Comparison of ENCODE assay signal across 8 cellular contexts in the genomic region with DNA sequence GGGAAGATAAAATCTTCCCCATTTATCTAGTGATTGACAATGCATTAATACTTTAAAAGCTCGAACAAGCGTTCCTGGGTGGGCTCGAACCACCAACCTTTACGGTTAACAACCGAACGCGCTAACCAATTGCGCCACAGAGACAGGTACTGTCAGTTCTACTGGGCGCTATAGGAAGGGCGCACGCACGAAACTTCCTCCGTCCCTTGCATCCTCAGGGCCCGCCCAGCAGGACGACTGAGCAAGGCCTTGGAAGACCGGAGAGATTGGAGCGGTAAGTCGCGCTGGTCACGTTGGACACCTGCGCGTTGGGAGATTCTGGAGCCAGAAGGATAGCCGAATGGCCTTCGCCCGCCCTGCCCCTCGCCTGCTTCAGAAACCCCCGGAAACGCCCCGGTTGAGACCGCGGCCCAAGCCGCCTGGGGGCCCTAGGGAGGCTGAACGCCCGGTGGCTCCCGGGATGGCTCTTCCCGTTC. TPM values are rescaled to one million over a fixed set of nuclear protein-coding genes. Genes with fewer than 3 reads are reported as not detected.
DNase-seq lines count a peak whose midpoint lies in the region; ATAC-seq and TF ChIP-seq lines count a peak whose summit lies in the region.
"Not testable (repeated sequence)": the region's sequence is repeated elsewhere in the genome, so short reads cannot be mapped to it uniquely, and the experiment has no call there.

No MANE protein-coding gene starts in this region.

- peak overlapping the region; percentile 76 to 87 (median 81) for H3K4me3 Mint-ChIP-seq in T-cell
- H3K4me3 Mint-ChIP-seq in activated T-cell treated with anti-CD3 and anti-CD28 coated beads, Interleukin-2, amount 50 U/mL, for 72 hours, result peak overlapping the region; percentile 79 to 81
- H3K4me3 Mint-ChIP-seq in dendritic cell treated with granulocyte-macrophage colony-stimulating factor and Interleukin-4, amounts not matched to agents 40 ng/mL and 50 ng/mL, for 4 days, result peak overlapping the region; percentile 70
- peak overlapping the region; percentile 76 to 91 (median 81) for H3K4me3 Mint-ChIP-seq in nephron

- H3K4me3 ChIP-seq in GM23248 (peak overlapping the region; percentile 44), right cardiac atrium (ENCODE audit: low read length) (peak overlapping the region; percentile 7)

- not testable (repeated sequence) for TF ChIP-seq CTCF in nephron (IDR thresholded peaks at IDR 0.05; ENCODE audit: unreplicated experiment in 3 of 3)

- H3K4me1 Mint-ChIP-seq in T-cell, result peaks cover 0 to 18% (median 11%) of the 10 kb centered on the region in 3 donors
- H3K4me1 Mint-ChIP-seq in activated T-cell treated with anti-CD3 and anti-CD28 coated beads, Interleukin-2, amount 50 U/mL, for 72 hours (ENCODE audit: low read depth); dendritic cell treated with granulocyte-macrophage colony-stimulating factor and Interleukin-4, amounts not matched to agents 40 ng/mL and 50 ng/mL, for 4 days (ENCODE audit: low read depth); nephron: not testable (repeated sequence)

- POLR2A ChIA-PET in T-cell (lab: Charles Lee), result not testable (repeated sequence)

- not testable (repeated sequence) for ATAC-seq in T-cell (replicated peaks in 1 of 4); activated T-cell treated with anti-CD3 and anti-CD28 coated beads, Interleukin-2, amount 50 U/mL, for 72 hours (replicated peaks in 1 of 2); right cardiac atrium

- 9 to 14% methylated on average over 19 to 23 of the region's 36 CpGs for WGBS in GM23248 (ENCODE audit: low coverage in 1 of 2, low lambda C conversion rate in 2 of 2, missing lambda C conversion rate in 2 of 2), 2 experiments
- 2% methylated on average over 32 of the region's 36 CpGs for WGBS in right cardiac atrium

- not testable (repeated sequence) for H3K9me2 ChIP-seq in GM23248 (ENCODE audit: insufficient read depth)

- CTCF ChIA-PET in T-cell (lab: Charles Lee), result not testable (repeated sequence)

- H3K79me2 ChIP-seq in GM23248 (ENCODE audit: insufficient read depth), result not testable (repeated sequence)

- H3K9ac ChIP-seq in GM23248, result peak overlapping the region; percentile 25; the same call in 1 of the 2 replicates

- not testable (repeated sequence) for H3K9me3 ChIP-seq in GM23248 (ENCODE audit: low read depth); right cardiac atrium (ENCODE audit: control insufficient read depth, low read length)

- not testable (repeated sequence) for H3K9me3 Mint-ChIP-seq in T-cell; activated T-cell treated with anti-CD3 and anti-CD28 coated beads, Interleukin-2, amount 50 U/mL, for 72 hours; dendritic cell treated with granulocyte-macrophage colony-stimulating factor and Interleukin-4, amounts not matched to agents 40 ng/mL and 50 ng/mL, for 4 days; nephron

- DNase-seq in GM23248 (peak; percentile 37), T-cell (peak in 33 of 34 experiments; percentile 8 to 74 (median 46)), right cardiac atrium (peak; percentile 22 to 69 (median 52)), ureter (ENCODE audit: low spot score) (peak; percentile 46)
- peak; percentile 66 to 74 for DNase-seq in activated T-cell treated with anti-CD3 and anti-CD28 coated beads, Interleukin-2, amount 50 U/mL, for 72 hours
- peak; percentile 64 to 65 for DNase-seq in stimulated activated CD4-positive, alpha-beta T cell treated with anti-CD3 and anti-CD28 coated beads, Interleukin-2, amount 100 ng/mL, for 48 hours

- peak overlapping the region; percentile 88 to 91 for H3K27ac Mint-ChIP-seq in T-cell
- peak overlapping the region; percentile 97 for H3K27ac Mint-ChIP-seq in activated T-cell treated with anti-CD3 and anti-CD28 coated beads, Interleukin-2, amount 50 U/mL, for 72 hours
- H3K27ac Mint-ChIP-seq in dendritic cell treated with granulocyte-macrophage colony-stimulating factor and Interleukin-4, amounts not matched to agents 40 ng/mL and 50 ng/mL, for 4 days, result peak overlapping the region; percentile 74
- peak overlapping the region in 1 of 3 experiments; percentile 49 for H3K27ac Mint-ChIP-seq in nephron

- intact Hi-C loops in dendritic cell treated with granulocyte-macrophage colony-stimulating factor and Interleukin-4, amounts not matched to agents 40 ng/mL and 50 ng/mL, for 4 days (cut with micrococcal nuclease); right cardiac atrium (cut with DNase I): not testable (repeated sequence)

- in situ Hi-C loops in GM23248 (cut with MboI), result not testable (repeated sequence)

- not testable (repeated sequence) for H3K36me3 Mint-ChIP-seq in T-cell; activated T-cell treated with anti-CD3 and anti-CD28 coated beads, Interleukin-2, amount 50 U/mL, for 72 hours (ENCODE audit: insufficient read depth in 2 of 2)
- peaks cover 16% of the 10 kb centered on the region for H3K36me3 Mint-ChIP-seq in dendritic cell treated with granulocyte-macrophage colony-stimulating factor and Interleukin-4, amounts not matched to agents 40 ng/mL and 50 ng/mL, for 4 days (ENCODE audit: low read depth)
- H3K36me3 Mint-ChIP-seq in nephron (ENCODE audit: low read depth), result peaks cover 11% of the 10 kb centered on the region

- not testable (repeated sequence) for H3K27me3 ChIP-seq in GM23248 (replicated peaks; ENCODE audit: insufficient read depth); right cardiac atrium (ENCODE audit: control insufficient read depth, insufficient read depth)

- H3K27ac ChIP-seq in GM23248; right cardiac atrium (ENCODE audit: low read length): not testable (repeated sequence)

- H3K4me2 ChIP-seq in GM23248 (ENCODE audit: unreplicated experiment), result peak overlapping the region; percentile 73

- not testable (repeated sequence) for H3K36me3 ChIP-seq in GM23248 (ENCODE audit: low read depth)

- not testable (repeated sequence) for H3K4me1 ChIP-seq in GM23248 (ENCODE audit: insufficient read depth); right cardiac atrium (ENCODE audit: control insufficient read depth, insufficient read depth, low read length)

- not testable (repeated sequence) for H3K27me3 Mint-ChIP-seq in T-cell; activated T-cell treated with anti-CD3 and anti-CD28 coated beads, Interleukin-2, amount 50 U/mL, for 72 hours (ENCODE audit: low read depth); dendritic cell treated with granulocyte-macrophage colony-stimulating factor and Interleukin-4, amounts not matched to agents 40 ng/mL and 50 ng/mL, for 4 days; nephron (ENCODE audit: low read depth)

- peak overlapping the region; percentile 11 for H2AFZ ChIP-seq in GM23248

- H3F3A ChIP-seq in GM23248 (ENCODE audit: insufficient read depth), result not testable (repeated sequence)

- H4K20me1 ChIP-seq in GM23248 (ENCODE audit: insufficient read depth), result not testable (repeated sequence)

RNA-seq across cellular contexts. Expression of a gene that starts 25.3 kb away (rescaled TPM):
- total RNA-seq in GM23248 (2014; rRNA removed; shearing (Covaris generic)), result not detected in 2 replicates
- polyA plus RNA-seq in GM23248 (2016; fragmentation: Nextera tagmentation; extraction: Ambion mirVana), result not detected in 2 replicates
- 1 to 10 TPM in 3 of 5 donors, not detected in 2; 1.0 to 4.0 (median 1.4) TPM for total RNA-seq in T-cell
- not detected for total RNA-seq in activated T-cell treated with anti-CD3 and anti-CD28 coated beads, Interleukin-2, amount 50 U/mL, for 72 hours
- total RNA-seq in right cardiac atrium, result not detected
- polyA plus RNA-seq in right cardiac atrium, result not detected
- total RNA-seq in ureter, result 1.3 TPM
